In the genomic region with DNA sequence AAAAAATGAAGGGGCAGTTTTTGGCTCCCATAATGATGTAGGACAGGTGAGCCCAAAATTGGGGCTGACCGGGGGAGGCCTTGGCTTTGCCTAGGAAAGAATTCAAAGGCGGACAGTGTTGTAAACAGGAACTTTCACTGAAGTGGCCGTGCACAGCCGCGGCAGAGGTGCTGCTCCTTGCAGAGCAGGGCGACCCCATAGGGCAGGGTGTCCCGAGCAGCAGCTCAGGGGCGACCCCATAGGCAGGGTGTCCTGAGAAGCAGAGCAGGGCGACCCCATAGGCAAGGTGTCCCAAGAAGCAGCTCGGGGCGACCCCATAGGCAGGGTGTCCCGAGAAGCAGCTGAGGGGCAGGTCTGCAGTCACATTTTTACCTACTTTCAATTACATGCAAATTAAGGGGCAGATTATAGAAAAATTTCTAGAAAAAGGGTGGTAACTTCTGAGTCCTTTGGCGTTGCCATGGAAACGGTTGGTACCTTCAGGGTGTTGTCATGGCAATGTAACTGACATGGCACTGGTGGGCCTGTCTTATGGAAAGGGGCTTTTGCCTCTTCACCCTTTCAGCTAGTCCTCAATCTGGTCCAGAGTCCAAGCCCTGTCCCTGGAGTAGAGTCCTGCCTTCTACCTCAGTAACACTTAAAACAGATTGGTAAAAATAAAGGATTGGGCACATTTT, we compare ENCODE assay signal across 1 cellular context.
TF ChIP-seq lines count a peak whose summit lies in the region.

No MANE protein-coding gene starts in this region.

TF ChIP-seq in HepG2, 621 proteins besides CTCF, POLR2A, EP300 and RAD21 (continued from another document):
- TF ChIP-seq, protein P1, sequence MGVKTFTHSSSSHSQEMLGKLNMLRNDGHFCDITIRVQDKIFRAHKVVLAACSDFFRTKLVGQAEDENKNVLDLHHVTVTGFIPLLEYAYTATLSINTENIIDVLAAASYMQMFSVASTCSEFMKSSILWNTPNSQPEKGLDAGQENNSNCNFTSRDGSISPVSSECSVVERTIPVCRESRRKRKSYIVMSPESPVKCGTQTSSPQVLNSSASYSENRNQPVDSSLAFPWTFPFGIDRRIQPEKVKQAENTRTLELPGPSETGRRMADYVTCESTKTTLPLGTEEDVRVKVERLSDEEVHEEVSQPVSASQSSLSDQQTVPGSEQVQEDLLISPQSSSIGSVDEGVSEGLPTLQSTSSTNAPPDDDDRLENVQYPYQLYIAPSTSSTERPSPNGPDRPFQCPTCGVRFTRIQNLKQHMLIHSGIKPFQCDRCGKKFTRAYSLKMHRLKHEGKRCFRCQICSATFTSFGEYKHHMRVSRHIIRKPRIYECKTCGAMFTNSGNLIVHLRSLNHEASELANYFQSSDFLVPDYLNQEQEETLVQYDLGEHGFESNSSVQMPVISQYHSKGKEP (CRISPR knock-in tag; IDR thresholded peaks at IDR 0.05) = no peak
- TF ChIP-seq ZBTB21 (CRISPR knock-in tag; IDR thresholded peaks at IDR 0.05) (no peak), ZNF75D (CRISPR knock-in tag; IDR thresholded peaks at IDR 0.05; ENCODE audit: borderline replicate concordance) (no peak)
- TF ChIP-seq, protein P2, sequence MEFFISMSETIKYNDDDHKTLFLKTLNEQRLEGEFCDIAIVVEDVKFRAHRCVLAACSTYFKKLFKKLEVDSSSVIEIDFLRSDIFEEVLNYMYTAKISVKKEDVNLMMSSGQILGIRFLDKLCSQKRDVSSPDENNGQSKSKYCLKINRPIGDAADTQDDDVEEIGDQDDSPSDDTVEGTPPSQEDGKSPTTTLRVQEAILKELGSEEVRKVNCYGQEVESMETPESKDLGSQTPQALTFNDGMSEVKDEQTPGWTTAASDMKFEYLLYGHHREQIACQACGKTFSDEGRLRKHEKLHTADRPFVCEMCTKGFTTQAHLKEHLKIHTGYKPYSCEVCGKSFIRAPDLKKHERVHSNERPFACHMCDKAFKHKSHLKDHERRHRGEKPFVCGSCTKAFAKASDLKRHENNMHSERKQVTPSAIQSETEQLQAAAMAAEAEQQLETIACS (CRISPR knock-in tag; IDR thresholded peaks at IDR 0.05) = no peak
TF ChIP-seq in HepG2: peak in this region for 1.
